24 cellular contexts compared by ENCODE assay signal in genomic region chr12:93308281-93308680, GRCh38.
"Had no signal": no experiment of that assay in that cellular context is flagged by ENCODE, and none has a peak within 500 bp of the region (broad histone marks: within the 10 kb centered on the region; RNA-seq: fewer than 3 reads in every experiment).

No MANE protein-coding gene starts in this region.

- H3K4me3 ChIP-seq: coronary artery, gastrocnemius medialis, heart right ventricle, left lung, lower lobe of right lung, mucosa of descending colon had no signal

- H3K27me3 ChIP-seq: foreskin keratinocyte, gastrocnemius medialis, heart right ventricle, left lung had no signal

- ATAC-seq: effector memory CD8-positive, alpha-beta T cell; esophagus mucosa; foreskin keratinocyte; gastrocnemius medialis; heart right ventricle; left cardiac atrium; left lung; left ventricle myocardium superior; lower lobe of right lung; mucosa of descending colon had no signal

- H3K36me3 ChIP-seq: gastrocnemius medialis, heart right ventricle, left lung, lower lobe of right lung had no signal

- FAIRE-seq: colon, endometrium, islet of Langerhans, keratinocyte had no signal

- H3K27ac ChIP-seq: coronary artery, epithelial cell of prostate, foreskin keratinocyte, gastrocnemius medialis, heart right ventricle, left lung, lower lobe of right lung had no signal

- H3K4me1 ChIP-seq: foreskin keratinocyte, left lung, lower lobe of right lung had no signal

- H3K9me3 ChIP-seq: gastrocnemius medialis, lower lobe of right lung had no signal

- DNase-seq: effector CD8-positive, alpha-beta T cell; effector memory CD8-positive, alpha-beta T cell; endodermal cell; erythroblast; foreskin keratinocyte; gastrocnemius medialis; glutamatergic neuron; head of caudate nucleus; heart right ventricle; hippocampal formation; left cardiac atrium; left lung; left ventricle myocardium superior; lower lobe of right lung; mesenchymal stem cell; mucosa of descending colon; naive B cell had no signal
